Comparison of ENCODE assay signal across 25 cellular contexts in genomic region chr2:48365476-48365875, GRCh38. TPM values are rescaled to one million over a fixed set of nuclear protein-coding genes. Genes with fewer than 3 reads are reported as not detected.
DNase-seq lines count a peak whose midpoint lies in the region; ATAC-seq and TF ChIP-seq lines count a peak whose summit lies in the region.
"Had no signal": no experiment of that assay in that cellular context is flagged by ENCODE, and none has a peak within 500 bp of the region (broad histone marks: within the 10 kb centered on the region; RNA-seq: fewer than 3 reads in every experiment).

No MANE protein-coding gene starts in this region.

- no peaks in the 10 kb centered on the region for H3K9me3 ChIP-seq in CD4-positive, alpha-beta T cell (ENCODE audit: control insufficient read depth, low read length)
- no peaks in the 10 kb centered on the region for H3K9me3 ChIP-seq in T-helper 17 cell (ENCODE audit: control insufficient read depth, low read length, poor library complexity, severe bottlenecking)
- H3K9me3 ChIP-seq: HAP-1, MG63 had no signal

- POLR2A ChIA-PET in CD4-positive, alpha-beta T cell (lab: Charles Lee), result no interaction called here

- CTCF ChIA-PET in CD4-positive, alpha-beta T cell (lab: Charles Lee), result no interaction called here

- no peak overlapping the region for H3K4me3 Mint-ChIP-seq in activated T-cell treated with anti-CD3 and anti-CD28 coated beads, Interleukin-2, amount 50 U/mL, for 72 hours
- no peak overlapping the region for H3K4me3 Mint-ChIP-seq in CD4-positive, alpha-beta T cell
- no peak overlapping the region for H3K4me3 Mint-ChIP-seq in T-helper 17 cell
- no peak overlapping the region for H3K4me3 Mint-ChIP-seq in stimulated activated effector memory CD8-positive, alpha-beta T cell treated with anti-CD3 and anti-CD28 coated beads, Interleukin-12 subunit alpha, Interleukin-12 subunit beta, amount 100 ng/mL, for 72 hours
- H3K4me3 Mint-ChIP-seq: HFFc6 had no signal

- H3K4me1 Mint-ChIP-seq in activated T-cell treated with anti-CD3 and anti-CD28 coated beads, Interleukin-2, amount 50 U/mL, for 72 hours (ENCODE audit: low read depth), result peaks cover 4% of the 10 kb centered on the region
- peaks cover 21% of the 10 kb centered on the region for H3K4me1 Mint-ChIP-seq in CD4-positive, alpha-beta T cell (ENCODE audit: low read depth)
- peaks cover 5% of the 10 kb centered on the region for H3K4me1 Mint-ChIP-seq in T-helper 17 cell
- H3K4me1 Mint-ChIP-seq in stimulated activated effector memory CD8-positive, alpha-beta T cell treated with anti-CD3 and anti-CD28 coated beads, Interleukin-12 subunit alpha, Interleukin-12 subunit beta, amount 100 ng/mL, for 72 hours, result peaks cover 7% of the 10 kb centered on the region

- intact Hi-C loops in CD4-positive, alpha-beta T cell (cut with DNase I, micrococcal nuclease), result no loop called here

- no peak for ATAC-seq in activated T-cell treated with anti-CD3 and anti-CD28 coated beads, Interleukin-2, amount 50 U/mL, for 72 hours (replicated peaks in 1 of 2)
- ATAC-seq in CD4-positive, alpha-beta T cell (ENCODE audit: poor library complexity), result no peak
- ATAC-seq in T-helper 17 cell (no peak), HG03520 (IDR thresholded peaks at IDR 0.05; ENCODE audit: unreplicated experiment) (no peak)
- ATAC-seq in stimulated activated effector memory CD8-positive, alpha-beta T cell treated with anti-CD3 and anti-CD28 coated beads, Interleukin-12 subunit alpha, Interleukin-12 subunit beta, amount 100 ng/mL, for 72 hours, result no peak

- no peaks in the 10 kb centered on the region for H3K27me3 ChIP-seq in CD4-positive, alpha-beta T cell (ENCODE audit: control insufficient read depth, insufficient read depth, low read length)
- H3K27me3 ChIP-seq: BLaER1 treated with 17β-estradiol and CSF1 and Interleukin-3, amounts not matched to agents 10 nM and 100 nM; MG63 had no signal

- no peaks in the 10 kb centered on the region for H3K27me3 Mint-ChIP-seq in activated T-cell treated with anti-CD3 and anti-CD28 coated beads, Interleukin-2, amount 50 U/mL, for 72 hours (ENCODE audit: low read depth)
- no peaks in the 10 kb centered on the region for H3K27me3 Mint-ChIP-seq in CD4-positive, alpha-beta T cell
- no peaks in the 10 kb centered on the region for H3K27me3 Mint-ChIP-seq in T-helper 17 cell

- no peak for DNase-seq in activated T-cell treated with anti-CD3 and anti-CD28 coated beads, Interleukin-2, amount 50 U/mL, for 72 hours
- DNase-seq in activated T-cell treated with anti-CD3 and anti-CD28 coated beads for 4 hours, result no peak
- DNase-seq in CD4-positive, alpha-beta T cell, result no peak
- no peak for DNase-seq in T-helper 17 cell
- no peak for DNase-seq in stimulated activated effector memory CD8-positive, alpha-beta T cell treated with anti-CD3 and anti-CD28 coated beads, Interleukin-12 subunit alpha, Interleukin-12 subunit beta, amount 100 ng/mL, for 72 hours (ENCODE audit: low spot score in 2 of 2)
- DNase-seq in NCI-H2171 treated with DMSO at 0.1 percent for 48 hours (lab: John Stamatoyannopoulos, UW), result no peak
- DNase-seq: Calu3, DMS79 treated with DMSO at 0.1 percent for 48 hours, GF-D8, GOT3, HFFc6, IMR-90, KG1, MG63, NCI-H1105 treated with DMSO at 0.1 percent for 48 hours, NCI-H146, NCI-H1930, NCI-H2107, NCI-H446, NCI-H526 treated with DMSO at 0.1 percent for 48 hours, Right ventricle myocardium superior, RPMI8226 had no signal

- H3K36me3 Mint-ChIP-seq in activated T-cell treated with anti-CD3 and anti-CD28 coated beads, Interleukin-2, amount 50 U/mL, for 72 hours (ENCODE audit: insufficient read depth in 2 of 2), result peaks cover 2 to 9% of the 10 kb centered on the region in 2 donors
- peaks cover 85% of the 10 kb centered on the region for H3K36me3 Mint-ChIP-seq in CD4-positive, alpha-beta T cell (ENCODE audit: low read depth)
- H3K36me3 Mint-ChIP-seq in T-helper 17 cell (ENCODE audit: low read depth), result no peaks in the 10 kb centered on the region
- peaks cover 89% of the 10 kb centered on the region for H3K36me3 Mint-ChIP-seq in stimulated activated effector memory CD8-positive, alpha-beta T cell treated with anti-CD3 and anti-CD28 coated beads, Interleukin-12 subunit alpha, Interleukin-12 subunit beta, amount 100 ng/mL, for 72 hours

- no peak for TF ChIP-seq CTCF in CD4-positive, alpha-beta T cell (IDR thresholded peaks at IDR 0.05)

- peak overlapping the region; percentile 35 for H3K27ac Mint-ChIP-seq in activated T-cell treated with anti-CD3 and anti-CD28 coated beads, Interleukin-2, amount 50 U/mL, for 72 hours
- H3K27ac Mint-ChIP-seq in CD4-positive, alpha-beta T cell, result peak overlapping the region; percentile 54
- H3K27ac Mint-ChIP-seq in T-helper 17 cell, result peak overlapping the region; percentile 53
- peak overlapping the region; percentile 23 for H3K27ac Mint-ChIP-seq in stimulated activated effector memory CD8-positive, alpha-beta T cell treated with anti-CD3 and anti-CD28 coated beads, Interleukin-12 subunit alpha, Interleukin-12 subunit beta, amount 100 ng/mL, for 72 hours
- H3K27ac Mint-ChIP-seq: HFFc6 had no signal

- H3K9me3 Mint-ChIP-seq in activated T-cell treated with anti-CD3 and anti-CD28 coated beads, Interleukin-2, amount 50 U/mL, for 72 hours, result no peaks in the 10 kb centered on the region
- H3K9me3 Mint-ChIP-seq in CD4-positive, alpha-beta T cell, result no peaks in the 10 kb centered on the region
- H3K9me3 Mint-ChIP-seq in stimulated activated effector memory CD8-positive, alpha-beta T cell treated with anti-CD3 and anti-CD28 coated beads, Interleukin-12 subunit alpha, Interleukin-12 subunit beta, amount 100 ng/mL, for 72 hours, result no peaks in the 10 kb centered on the region
- H3K9me3 Mint-ChIP-seq: HFFc6 had no signal

- no peak overlapping the region for H3K27ac ChIP-seq in CD4-positive, alpha-beta T cell (ENCODE audit: low read depth, low read length)
- H3K27ac ChIP-seq: BLaER1 treated with 17β-estradiol and CSF1 and Interleukin-3, amounts not matched to agents 10 nM and 100 nM had no signal

RNA-seq across cellular contexts. Expression of gene FOXN2, which starts 51.0 kb away (rescaled TPM):
- total RNA-seq in activated T-cell treated with anti-CD3 and anti-CD28 coated beads, Interleukin-2, amount 50 U/mL, for 72 hours, result 10 to 100 TPM; 33.7 to 36.4 TPM
- 10 to 100 TPM; 55.5 to 56.8 TPM for total RNA-seq in CD4-positive, alpha-beta T cell
- total RNA-seq in T-helper 17 cell, result 10 to 100 TPM; 55.0 to 58.7 TPM
